In the genomic region with DNA sequence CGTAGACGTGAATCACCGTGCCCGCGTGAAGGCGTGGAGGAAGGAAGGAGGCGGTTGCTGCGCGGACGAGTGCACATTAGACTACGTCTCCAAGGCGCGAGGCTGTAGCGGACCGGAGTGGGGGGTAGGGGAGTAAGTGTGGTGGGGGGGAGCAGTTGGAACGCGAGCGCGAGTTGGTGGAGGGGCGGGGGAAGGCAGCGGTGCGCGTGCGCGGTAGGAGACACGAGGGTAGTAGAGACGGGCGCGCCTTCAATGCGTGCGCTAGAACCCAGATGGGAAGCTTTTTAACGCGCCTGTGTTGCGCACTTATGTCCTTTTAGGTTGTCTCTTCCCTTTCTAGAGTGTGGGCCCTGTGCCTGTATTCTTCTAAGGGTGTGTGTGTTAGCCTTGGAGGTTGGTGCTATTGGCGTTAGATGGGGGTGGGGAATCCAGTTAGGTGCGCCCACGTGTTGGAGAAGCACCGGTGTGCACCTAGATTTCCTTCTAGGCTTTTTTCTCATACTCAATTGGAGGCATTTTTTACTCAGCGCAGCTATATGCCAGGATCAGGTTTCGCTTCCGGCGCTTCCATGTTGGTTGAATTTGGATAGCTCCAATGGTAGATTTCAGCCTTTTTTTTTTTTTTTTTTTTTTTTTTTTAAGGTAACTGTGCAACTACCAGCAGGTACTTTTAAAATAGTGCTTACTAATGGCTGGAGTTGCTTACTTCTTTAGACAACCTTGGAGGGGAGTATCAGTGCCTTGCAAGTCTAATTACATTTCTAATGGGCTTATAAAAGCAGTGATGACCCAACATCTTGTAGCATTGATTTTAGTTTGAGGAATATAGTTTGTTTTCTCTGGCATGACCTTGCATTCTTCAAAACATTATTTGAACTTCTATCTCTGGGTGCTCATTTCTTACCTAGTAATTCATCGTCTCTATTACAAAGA, we compare ENCODE assay signal across 8 cellular contexts. TPM values are rescaled to one million over a fixed set of nuclear protein-coding genes. Genes with fewer than 3 reads are reported as not detected.
A peak's percentile ranks its signal among the peaks of the same experiment; 100 is the strongest.
DNase-seq lines count a peak whose midpoint lies in the region; ATAC-seq, FAIRE-seq and TF ChIP-seq lines count a peak whose summit lies in the region.

No MANE protein-coding gene starts in this region.

- H3K9me3 ChIP-seq in IMR-90 (ENCODE audit: control insufficient read depth, insufficient read depth, low read length), result no peaks in the 10 kb centered on the region

- peak overlapping the region; percentile 93 to 98 for H4K8ac ChIP-seq in IMR-90 (ENCODE audit: low read depth in 2 of 2, low read length in 2 of 2)

- peak overlapping the region; percentile 97 for H3K4me2 ChIP-seq in IMR-90 (ENCODE audit: low read depth, low read length)

- POLR2A ChIA-PET in IMR-90 (lab: Charles Lee; ENCODE audit: unreplicated experiment), result interaction anchor here (0.6 kb wide), 3 partner anchors 19 to 1488 kb away, joined by 12 to 17 read pairs (median 12); no protein-coding TSS in a partner anchor

- no peak for FAIRE-seq in RCC 7860 (lab: Jason Lieb, UNC)

- H3K36me3 Mint-ChIP-seq in natural killer cell, result no peaks in the 10 kb centered on the region

- TF ChIP-seq CTCF in IMR-90 (conservative IDR thresholded peaks at IDR 0.05; ENCODE audit: low read depth, low read length), result no peak
- TF ChIP-seq CTCF in fibroblast of mammary gland (conservative IDR thresholded peaks at IDR 0.05; ENCODE audit: control insufficient read depth, insufficient read depth, low read depth, low read length), result no peak
- no peak for TF ChIP-seq CTCF in natural killer cell (IDR thresholded peaks at IDR 0.05)

- H3K27ac ChIP-seq in IMR-90 (ENCODE audit: insufficient read depth, low read length), result peak overlapping the region; percentile 95

- H3K56ac ChIP-seq in IMR-90 (ENCODE audit: extremely low read depth, insufficient read depth, low read length), result peak overlapping the region; percentile 91

- peak overlapping the region; percentile 99 for H4K91ac ChIP-seq in IMR-90 (ENCODE audit: insufficient read depth, low read depth, low read length)

- no peak for TF ChIP-seq RAD21 in IMR-90 (IDR thresholded peaks at IDR 0.05; ENCODE audit: low read length)

- BruUV-seq in IMR-90 (replicated peaks; lab: Mats Ljungman, UMichigan), result TSS peak; percentile 55

- no peaks in the 10 kb centered on the region for H3K27me3 ChIP-seq in IMR-90 (ENCODE audit: control insufficient read depth, insufficient read depth, low read length)

- H3K23ac ChIP-seq in IMR-90 (ENCODE audit: low read depth, low read length), result peak overlapping the region; percentile 91

- H3K9me1 ChIP-seq in IMR-90 (ENCODE audit: insufficient read depth, low read length), result peaks cover 7% of the 10 kb centered on the region

- peak overlapping the region; percentile 97 to 99 for H3K27ac Mint-ChIP-seq in natural killer cell

- intact Hi-C loops in IMR-90 (cut with micrococcal nuclease) (no loop called here), natural killer cell (cut with micrococcal nuclease) (loop anchor here (5.0 kb wide), 1 partner anchor 40 kb away; no protein-coding TSS in a partner anchor)

- in situ Hi-C loops in IMR-90 (cut with MboI; ENCODE audit: low sequenced_read_pairs), result no loop called here

- peak overlapping the region; percentile 67; the same call in 2 of the 3 replicates for H2BK15ac ChIP-seq in IMR-90 (ENCODE audit: low read depth, low read length)

- peak overlapping the region; percentile 92 for H4K5ac ChIP-seq in IMR-90 (ENCODE audit: low read depth, low read length)

- CTCF ChIA-PET in IMR-90 (lab: Yijun Ruan, JAX), result no interaction called here

- H3K36me3 ChIP-seq in IMR-90 (ENCODE audit: control insufficient read depth, insufficient read depth, low read length), result peaks cover 6% of the 10 kb centered on the region

- H3K4me1 ChIP-seq in IMR-90 (ENCODE audit: control insufficient read depth, insufficient read depth, low read length), result peaks cover 7% of the 10 kb centered on the region

- H2AK5ac ChIP-seq in IMR-90 (ENCODE audit: low read depth, low read length), result peak overlapping the region; percentile 98

- peak overlapping the region; percentile 84 for H2BK5ac ChIP-seq in IMR-90 (ENCODE audit: low read depth, low read length, poor library complexity, severe bottlenecking)

- peak overlapping the region; percentile 97 for H3K4me3 Mint-ChIP-seq in natural killer cell

- no peaks in the 10 kb centered on the region for H3K9me3 Mint-ChIP-seq in natural killer cell

- peaks cover 54% of the 10 kb centered on the region for H4K20me1 ChIP-seq in IMR-90 (ENCODE audit: insufficient read depth, low read length)

- H2BK120ac ChIP-seq in IMR-90 (ENCODE audit: low read depth, low read length), result peak overlapping the region; percentile 73

- peak overlapping the region; percentile 98 for H3K14ac ChIP-seq in IMR-90 (replicated peaks; ENCODE audit: low read depth, low read length)

- peak overlapping the region; percentile 95 for H3K9ac ChIP-seq in IMR-90 (ENCODE audit: low read depth, low read length)

- dilution Hi-C loops in IMR-90 (cut with HindIII; ENCODE audit: low sequenced_read_pairs, unreplicated experiment), result no loop called here

- WGBS in IMR-90 (ENCODE audit: extremely low coverage in 2 of 2, insufficient read length in 1 of 2), 2 experiments, result 0% methylated on average over 13 of the region's 43 CpGs; no CpG with 5 or more reads in 1 of the 2 experiments

- H3K18ac ChIP-seq in IMR-90 (ENCODE audit: low read depth, low read length), result peak overlapping the region; percentile 83

- no peaks in the 10 kb centered on the region for H3K27me3 Mint-ChIP-seq in natural killer cell (ENCODE audit: low read depth in 2 of 2)

- DNase-seq in IMR-90 (peak; percentile 55), RCC 7860 (ENCODE audit: low spot score) (peak; percentile 71), fibroblast of mammary gland (ENCODE audit: low read depth) (peak; percentile 60), natural killer cell (peak; percentile 61)
- peak; percentile 44 to 72 for DNase-seq in activated T-helper 1 cell treated with anti-CD3 and anti-CD28 coated beads, Interleukin-2, amount 50 U/mL, for 16 hours (ENCODE audit: low read depth in 1 of 2, low spot score in 1 of 2)
- peak; percentile 49 to 81 (median 72) for DNase-seq in stimulated activated naive CD4-positive, alpha-beta T cell (lab: John Stamatoyannopoulos, UW)

- ATAC-seq in IMR-90 (ENCODE audit: low read depth) (peak; percentile 41), natural killer cell (peak; percentile 24 to 29 (median 25)), HG03196 (IDR thresholded peaks at IDR 0.05; ENCODE audit: unreplicated experiment) (no peak)

- H2BK20ac ChIP-seq in IMR-90 (ENCODE audit: low read depth, low read length), result peak overlapping the region; percentile 9; the same call in 1 of the 2 replicates

- H3K4me1 Mint-ChIP-seq in natural killer cell, result peaks cover 45% of the 10 kb centered on the region in 2 donors

- peak; percentile 55 for TF ChIP-seq POLR2A in IMR-90 (IDR thresholded peaks at IDR 0.05; ENCODE audit: low read depth, low read length)

- H2AK9ac ChIP-seq in IMR-90 (replicated peaks; ENCODE audit: low read depth, low read length, poor library complexity), result peak overlapping the region; percentile 100

- H3K4me3 ChIP-seq in GM08714 (ENCODE audit: low read length) (peak overlapping the region; percentile 84), IMR-90 (ENCODE audit: insufficient read depth, low read depth, low read length) (peak overlapping the region; percentile 90), fibroblast of mammary gland (ENCODE audit: control insufficient read depth, low read depth, low read length) (peak overlapping the region; percentile 100)

- H3K4ac ChIP-seq in IMR-90 (ENCODE audit: low read depth, low read length), result peak overlapping the region; percentile 99

- peak overlapping the region; percentile 89 for H2AFZ ChIP-seq in IMR-90 (replicated peaks; ENCODE audit: low read length, poor library complexity)

- peaks cover 17 to 51% of the 10 kb centered on the region in 2 experiments; a peak in 3 of 4 replicates for H3K79me1 ChIP-seq in IMR-90 (ENCODE audit: low read depth in 1 of 2, low read length in 2 of 2)

TF ChIP-seq in IMR-90, 13 proteins besides CTCF, POLR2A, EP300 and RAD21:
- peak; percentile 55; the same call in 1 of the 2 replicates for TF ChIP-seq MAZ (IDR thresholded peaks at IDR 0.05; ENCODE audit: borderline replicate concordance, low read depth, low read length)
- no peak for TF ChIP-seq SMC3 (IDR thresholded peaks at IDR 0.05; ENCODE audit: low read depth, low read length)
- TF ChIP-seq MXI1 (IDR thresholded peaks at IDR 0.05; ENCODE audit: borderline replicate concordance, low read depth, low read length), result peak; percentile 92
- TF ChIP-seq CEBPB (IDR thresholded peaks at IDR 0.05; ENCODE audit: low read depth, low read length), result no peak
- TF ChIP-seq NFE2L2 (IDR thresholded peaks at IDR 0.05; ENCODE audit: low read depth, low read length), result no peak

RNA-seq across cellular contexts. Expression of gene EIF4B, which starts 0.8 kb away (rescaled TPM):
- total RNA-seq in IMR-90 (2012; rRNA removed) (671 and 1,144 TPM in 2 replicates), natural killer cell (100 to 1,000 TPM; 505 to 537 (median 518) TPM)
- polyA plus RNA-seq in IMR-90 (2012; rRNA removed), result 227 and 313 TPM in 2 replicates
- polyA plus RNA-seq in IMR-90 (2012; cell fraction: cytosol; rRNA removed), result 54.7 and 79.0 TPM in 2 replicates
- polyA plus RNA-seq in IMR-90 (2012; cell fraction: nucleus; rRNA removed; ENCODE audit: low replicate concordance), result 40.3 and 157 TPM in 2 replicates

RNA-seq across cellular contexts. Expression of gene TNS2, which starts 42.8 kb away (rescaled TPM):
- total RNA-seq in IMR-90 (2012; rRNA removed) (10.4 and 10.6 TPM in 2 replicates), natural killer cell (1 to 10 TPM in 2 of 3 donors, under 1 TPM in 1; 0.95 to 1.8 (median 1.0) TPM)
- polyA plus RNA-seq in IMR-90 (2012; rRNA removed), result 67.2 and 68.0 TPM in 2 replicates
- 18.8 and 35.8 TPM in 2 replicates for polyA plus RNA-seq in IMR-90 (2012; cell fraction: cytosol; rRNA removed)
- 243 and 578 TPM in 2 replicates for polyA plus RNA-seq in IMR-90 (2012; cell fraction: nucleus; rRNA removed; ENCODE audit: low replicate concordance)

RNA-seq across cellular contexts. Expression of gene KRT18, which starts 58.2 kb away (rescaled TPM):
- total RNA-seq in IMR-90 (2012; rRNA removed) (465 and 488 TPM in 2 replicates), natural killer cell (1 to 10 TPM in 1 of 3 donors, under 1 TPM in 1, not detected in 1; 0.24 to 2.5 TPM)
- 272 and 287 TPM in 2 replicates for polyA plus RNA-seq in IMR-90 (2012; rRNA removed)
- polyA plus RNA-seq in IMR-90 (2012; cell fraction: cytosol; rRNA removed), result 215 and 331 TPM in 2 replicates
- polyA plus RNA-seq in IMR-90 (2012; cell fraction: nucleus; rRNA removed; ENCODE audit: low replicate concordance), result 179 and 252 TPM in 2 replicates

Comparison
In these comparisons a context has a peak if more than half of its experiments do, and no peak if none do; other contexts are left out.
1. RNA of gene KRT18, which starts 58.2 kb away (total RNA-seq): 465 to 488 TPM in IMR-90; 0.24 to 2.5 TPM in natural killer cell; every median in the first group is over 100 times any median in the second.
2. Peak in every context shown above with its lines, with median percentiles within 50 percentile points of each other: H3K4me3 ChIP-seq and DNase-seq.